Comparison of ENCODE assay signal across 8 cellular contexts in genomic region chr6:82365011-82365751, GRCh38. TPM values are rescaled to one million over a fixed set of nuclear protein-coding genes. Genes with fewer than 3 reads are reported as not detected.
A peak's percentile ranks its signal among the peaks of the same experiment; 100 is the strongest.
DNase-seq lines count a peak whose midpoint lies in the region; TF ChIP-seq lines count a peak whose summit lies in the region.

No MANE protein-coding gene starts in this region.

- TF ChIP-seq CTCF in GM13976 (IDR thresholded peaks at IDR 0.05; ENCODE audit: borderline replicate concordance, control extremely low read depth, extremely low read depth, insufficient read depth, missing control alignments) (no peak), astrocyte of the spinal cord (IDR thresholded peaks at IDR 0.05; ENCODE audit: low read depth, low read length) (peak; percentile 3), spleen (IDR thresholded peaks at IDR 0.05 in 8 of 11, conservative IDR thresholded peaks at IDR 0.05 in 3 of 11) (no peak)

- H3K4me3 Mint-ChIP-seq in immature natural killer cell = peak overlapping the region; percentile 69 to 79 (median 74)

- peaks cover 15 to 20% of the 10 kb centered on the region in 2 donors for H3K4me1 Mint-ChIP-seq in immature natural killer cell

- 7 to 14% (median 12%) methylated on average over 48 to 67 of the region's 67 CpGs for WGBS in spleen, 5 donors

- peaks cover 5 to 32% (median 27%) of the 10 kb centered on the region in 6 donors for H3K4me1 ChIP-seq in spleen

- H3K27me3 ChIP-seq in spleen (replicated peaks in 1 of 7) = peaks cover 0 to 63% (median 30%) of the 10 kb centered on the region in 7 donors

- intact Hi-C loops in spleen (cut with DNase I; ENCODE audit: low total_unique reads) = no loop called here

- H3K9me3 ChIP-seq in spleen = no peaks in the 10 kb centered on the region

- H3K4me3 ChIP-seq in astrocyte of the spinal cord (ENCODE audit: low read depth, low read length) (peak overlapping the region; percentile 87), spleen (peak overlapping the region; percentile 55 to 80 (median 64))

- peaks cover 0 to 8% (median under 1%) of the 10 kb centered on the region in 6 donors for H3K9me3 Mint-ChIP-seq in immature natural killer cell

- H3K36me3 ChIP-seq in spleen = no peaks in the 10 kb centered on the region

- no peaks in the 10 kb centered on the region for H3K36me3 Mint-ChIP-seq in immature natural killer cell

- DNase-seq in 8988T (peak; percentile 32), GM13976 (ENCODE audit: low spot score) (peak; percentile 46), NCI-H1105 treated with DMSO at 0.1 percent for 48 hours (lab: John Stamatoyannopoulos, UW) (peak; percentile 57), astrocyte of the spinal cord (ENCODE audit: low read depth, low spot score) (peak; percentile 53), immature natural killer cell (no peak), spleen (peak; percentile 74), HUDEP-2 (lab: John Stamatoyannopoulos, UW; ENCODE audit: unreplicated experiment in 76 of 76) (no peak), NCI-H1436 (lab: John Stamatoyannopoulos, UW) (no peak)

- peak overlapping the region; percentile 49 to 79 (median 70) for H3K27ac ChIP-seq in spleen

- H3K27me3 Mint-ChIP-seq in immature natural killer cell (ENCODE audit: low read depth in 3 of 3) = peaks cover 20 to 23% (median 20%) of the 10 kb centered on the region in 3 donors

- no peak overlapping the region for H3K27ac Mint-ChIP-seq in immature natural killer cell

- TF ChIP-seq POLR2A in spleen (IDR thresholded peaks at IDR 0.05) = no peak

- in situ Hi-C loops in GM13976 (cut with MboI; ENCODE audit: low sequenced_read_pairs, unreplicated experiment) (no loop called here), astrocyte of the spinal cord (cut with HindIII; ENCODE audit: low sequenced_read_pairs) (no loop called here)

RNA-seq across cellular contexts. Expression of gene TPBG, which starts 1.6 kb away (rescaled TPM):
- polyA plus RNA-seq in immature natural killer cell (not detected), spleen (1 to 10 TPM; 2.5 to 3.2 (median 3.2) TPM)
- 10 to 100 TPM in 6 of 7 donors, 1 to 10 TPM in 1; 7.8 to 21.6 (median 14.8) TPM for total RNA-seq in spleen

Comparison
In these comparisons a context has a peak if more than half of its experiments do, and no peak if none do; other contexts are left out.
1. DNase-seq: peak in 8988T (single experiment), GM13976 (single experiment), NCI-H1105 treated with DMSO at 0.1 percent for 48 hours (single experiment), astrocyte of the spinal cord (single experiment) and spleen (single experiment); none in immature natural killer cell (0 of 3), HUDEP-2 (0 of 76) and NCI-H1436 (single experiment).